In the genomic region with DNA sequence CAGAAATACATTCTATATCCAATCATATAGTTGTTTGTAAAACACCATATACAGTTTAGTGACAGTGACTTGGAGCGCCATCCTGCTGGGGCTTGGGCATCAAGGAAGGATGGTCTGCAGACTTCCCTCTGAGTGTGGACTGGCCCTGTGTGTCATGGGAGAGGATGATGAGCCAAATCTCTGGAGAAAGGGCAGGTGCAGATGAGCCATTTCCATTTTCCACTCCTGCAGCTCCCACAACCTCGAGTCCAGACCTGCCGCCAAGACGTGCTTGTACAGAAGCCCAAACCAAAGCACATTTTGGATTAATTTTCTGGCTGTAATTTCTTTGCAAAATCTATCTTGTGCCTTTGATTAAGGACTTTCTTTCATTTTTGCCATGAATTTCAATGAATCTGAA, we compare ENCODE assay signal across 22 cellular contexts. TPM values are rescaled to one million over a fixed set of nuclear protein-coding genes. Genes with fewer than 3 reads are reported as not detected.
"Had no signal": no experiment of that assay in that cellular context is flagged by ENCODE, and none has a peak within 500 bp of the region (broad histone marks: within the 10 kb centered on the region; RNA-seq: fewer than 3 reads in every experiment).

No MANE protein-coding gene starts in this region.

- H3K4me3 Mint-ChIP-seq: naive B cell; natural killer cell treated with Interleukin-12 subunit alpha and Interleukin-12 subunit beta and Interleukin-15 and Interleukin-18, amount 100 ng/mL, for 72 hours; neural crest cell; stimulated activated naive B cell treated with anti-CD40 and anti-IgM and Interleukin-4, amounts not matched to agents 10 μg/mL and 1 μg/mL and 100 μg/mL, for 72 hours; stimulated activated naive CD8-positive, alpha-beta T cell treated with anti-CD3 and anti-CD28 coated beads, Interleukin-15, Interleukin-2, amounts not matched to agents 100 ng/mL and 50 ng/mL, for 24 hours had no signal

- DNase-seq: cortex of kidney; esophagus squamous epithelium; head of caudate nucleus; left cardiac atrium; left lung; mesendoderm; naive B cell; pancreas; right lobe of liver; small intestine; stimulated activated CD4-positive, alpha-beta T cell treated with anti-CD3 and anti-CD28 coated beads, Interleukin-15, amount 100 ng/mL, for 24 hours; stimulated activated CD4-positive, alpha-beta T cell treated with anti-CD3 and anti-CD28 coated beads, Interleukin-2, amount 100 ng/mL, for 48 hours; stimulated activated naive B cell treated with anti-CD40 and anti-IgM and Interleukin-4, amounts not matched to agents 10 μg/mL and 1 μg/mL and 100 μg/mL, for 72 hours; transverse colon; upper lobe of right lung; uterus had no signal

- H3K27ac Mint-ChIP-seq: natural killer cell treated with Interleukin-12 subunit alpha and Interleukin-12 subunit beta and Interleukin-15 and Interleukin-18, amount 100 ng/mL, for 72 hours; stimulated activated naive B cell treated with anti-CD40 and anti-IgM and Interleukin-4, amounts not matched to agents 10 μg/mL and 1 μg/mL and 100 μg/mL, for 72 hours; stimulated activated naive CD8-positive, alpha-beta T cell treated with anti-CD3 and anti-CD28 coated beads, Interleukin-15, Interleukin-2, amounts not matched to agents 100 ng/mL and 50 ng/mL, for 24 hours had no signal

- H3K9me3 Mint-ChIP-seq: naive B cell; natural killer cell treated with Interleukin-12 subunit alpha and Interleukin-12 subunit beta and Interleukin-15 and Interleukin-18, amount 100 ng/mL, for 72 hours; neural crest cell; stimulated activated naive B cell treated with anti-CD40 and anti-IgM and Interleukin-4, amounts not matched to agents 10 μg/mL and 1 μg/mL and 100 μg/mL, for 72 hours; stimulated activated naive CD8-positive, alpha-beta T cell treated with anti-CD3 and anti-CD28 coated beads, Interleukin-15, Interleukin-2, amounts not matched to agents 100 ng/mL and 50 ng/mL, for 24 hours had no signal

- H3K36me3 Mint-ChIP-seq: naive B cell; natural killer cell treated with Interleukin-12 subunit alpha and Interleukin-12 subunit beta and Interleukin-15 and Interleukin-18, amount 100 ng/mL, for 72 hours; stimulated activated naive B cell treated with anti-CD40 and anti-IgM and Interleukin-4, amounts not matched to agents 10 μg/mL and 1 μg/mL and 100 μg/mL, for 72 hours had no signal

- H3K27me3 Mint-ChIP-seq: stimulated activated naive B cell treated with anti-CD40 and anti-IgM and Interleukin-4, amounts not matched to agents 10 μg/mL and 1 μg/mL and 100 μg/mL, for 72 hours had no signal

- ATAC-seq: left cardiac atrium; left lung; natural killer cell treated with Interleukin-12 subunit alpha and Interleukin-12 subunit beta and Interleukin-15 and Interleukin-18, amount 100 ng/mL, for 72 hours; pancreas; right lobe of liver; stimulated activated naive B cell treated with anti-CD40 and anti-IgM and Interleukin-4, amounts not matched to agents 10 μg/mL and 1 μg/mL and 100 μg/mL, for 72 hours; upper lobe of right lung had no signal

- H3K4me3 ChIP-seq: esophagus squamous epithelium, left lung, pancreas, right lobe of liver, transverse colon, upper lobe of right lung, uterus had no signal

RNA-seq across cellular contexts. Expression of gene SLC22A15, which starts 48.3 kb away (rescaled TPM):
- total RNA-seq: dermis microvascular lymphatic vessel endothelial cell, lung microvascular endothelial cell, pulmonary artery endothelial cell had no signal
